ENCODE assay signal across 8 cellular contexts in genomic region chr2:19347619-19348562, GRCh38. TPM values are rescaled to one million over a fixed set of nuclear protein-coding genes. Genes with fewer than 3 reads are reported as not detected.
DNase-seq lines count a peak whose midpoint lies in the region; ATAC-seq and TF ChIP-seq lines count a peak whose summit lies in the region.

No MANE protein-coding gene starts in this region.

- H3K4me3 ChIP-seq in cardiac fibroblast (replicated peaks in 1 of 2; ENCODE audit: low read depth in 2 of 2, low read length in 2 of 2), result peak overlapping the region; percentile 88 to 89

- POLR2A ChIA-PET in activated B cell treated with CpG ODN at 0.5 μM for 24 hours (lab: Charles Lee), result interaction anchor here (0.8 to 2.6 kb wide), 10 partner anchors 10 to 1099 kb away, joined by 3 to 24 read pairs (median 4); partner anchors contain the start of genes OSR1, RDH14, RHOB and TTC32

- intact Hi-C loops in activated B cell treated with CpG ODN at 0.5 μM for 24 hours (cut with micrococcal nuclease), result loop anchor here (1.0 to 5.0 kb wide), 11 partner anchors 14 to 1596 kb away; partner anchors contain the start of genes GDF7, GEN1, HS1BP3 and LAPTM4A

- peaks cover 28% of the 10 kb centered on the region for H3K27me3 Mint-ChIP-seq in activated B cell treated with CpG ODN at 0.5 μM for 24 hours

- TF ChIP-seq CTCF in AG09319 (IDR thresholded peaks at IDR 0.05; ENCODE audit: low read depth, low read length) (no peak), activated B cell treated with CpG ODN at 0.5 μM for 24 hours (IDR thresholded peaks at IDR 0.05) (no peak), cardiac fibroblast (IDR thresholded peaks at IDR 0.05; ENCODE audit: low read depth, low read length) (no peak)

- peak overlapping the region; percentile 98 for H3K4me3 Mint-ChIP-seq in activated B cell treated with CpG ODN at 0.5 μM for 24 hours

- H3K4me1 Mint-ChIP-seq in activated B cell treated with CpG ODN at 0.5 μM for 24 hours, result peaks cover 35% of the 10 kb centered on the region

- DNase-seq in AG09319 (ENCODE audit: extremely low read depth, low read depth) (peak; percentile 95), NCI-H2227 treated with DMSO at 0.1 percent for 48 hours (lab: John Stamatoyannopoulos, UW) (peak; percentile 92), activated B cell treated with CpG ODN at 0.5 μM for 24 hours (peak; percentile 100), cardiac fibroblast (ENCODE audit: low read depth in 2 of 2) (peak; percentile 99), inferior parietal cortex (ENCODE audit: extremely low spot score) (peak; percentile 97), smooth muscle cell of the brain vasculature (ENCODE audit: low read depth, low spot score) (peak; percentile 95)

- H3K9me3 Mint-ChIP-seq in activated B cell treated with CpG ODN at 0.5 μM for 24 hours, result no peaks in the 10 kb centered on the region

- peak; percentile 91 for ATAC-seq in GM19025 (IDR thresholded peaks at IDR 0.05; ENCODE audit: low read depth, unreplicated experiment)
- peak; percentile 95 for ATAC-seq in HG03196 (IDR thresholded peaks at IDR 0.05; ENCODE audit: unreplicated experiment)
- ATAC-seq in activated B cell treated with CpG ODN at 0.5 μM for 24 hours (ENCODE audit: low read depth), result peak; percentile 89

- H3K36me3 Mint-ChIP-seq in activated B cell treated with CpG ODN at 0.5 μM for 24 hours (ENCODE audit: low read depth), result peaks cover 8% of the 10 kb centered on the region

- CTCF ChIA-PET in activated B cell treated with CpG ODN at 0.5 μM for 24 hours (lab: Charles Lee), result interaction anchor here (0.7 kb wide), 1 partner anchor 16 kb away, joined by 4 read pairs; no protein-coding TSS in a partner anchor

- peak overlapping the region; percentile 98 for H3K27ac Mint-ChIP-seq in activated B cell treated with CpG ODN at 0.5 μM for 24 hours

RNA-seq across cellular contexts. Expression of gene OSR1, which starts 10.5 kb away (rescaled TPM):
- total RNA-seq in activated B cell treated with CpG ODN at 0.5 μM for 24 hours, result not detected in 2 replicates

Comparison
In these comparisons a context has a peak if more than half of its experiments do, and no peak if none do; other contexts are left out.
1. Peak in every context shown above with its lines: DNase-seq, ATAC-seq and H3K4me3 ChIP-seq.